Comparison of ENCODE assay signal across 8 cellular contexts in the genomic region with DNA sequence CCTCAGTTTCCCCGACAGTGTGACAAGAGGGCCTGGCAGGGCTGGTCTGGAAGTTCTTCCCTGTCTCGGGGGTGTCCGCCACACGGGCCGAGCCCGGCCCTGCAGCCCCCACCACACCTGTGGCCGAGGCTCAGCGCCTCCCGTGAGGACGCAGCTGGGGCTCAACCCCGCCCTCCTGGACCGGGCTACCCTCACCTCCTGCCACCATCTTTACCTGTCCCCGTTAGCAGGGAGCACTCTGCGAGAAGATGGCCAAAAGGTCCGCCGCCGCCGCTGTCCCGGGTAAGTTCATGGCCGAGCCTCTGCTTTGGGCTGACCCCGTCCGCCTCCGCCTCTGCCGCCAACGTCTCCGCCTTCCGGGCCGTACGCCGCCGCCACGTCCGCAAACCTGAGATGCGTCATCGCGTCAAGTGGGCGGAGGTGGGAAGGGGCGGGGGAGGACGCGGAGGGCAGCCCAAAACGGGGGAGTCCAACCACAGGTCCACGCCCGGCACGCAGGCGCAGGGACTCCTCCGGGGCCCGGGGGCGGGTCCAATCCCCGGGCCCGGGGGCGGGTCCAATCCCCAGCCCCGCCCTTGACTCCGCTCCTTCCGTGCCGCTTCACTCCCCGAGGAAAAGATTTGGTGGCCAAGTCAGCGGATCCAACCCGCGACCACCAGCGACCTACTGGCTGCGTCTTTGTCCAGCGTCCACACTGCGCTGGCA. TPM values are rescaled to one million over a fixed set of nuclear protein-coding genes. Genes with fewer than 3 reads are reported as not detected.
DNase-seq lines count a peak whose midpoint lies in the region; ATAC-seq, FAIRE-seq and TF ChIP-seq lines count a peak whose summit lies in the region.

A gene (minus strand): TSS at position 351 of the 705 bp plus-strand sequence. CDS start 4,295 bp downstream, outside the sequence.

- DNase-seq in D721Med (ENCODE audit: insufficient read length, low spot score): peak; percentile 54
- peak; percentile 90 for DNase-seq in HuH-7 (ENCODE audit: low spot score)
- peak; percentile 97 for DNase-seq in OCI-M1 (lab: John Stamatoyannopoulos, UW)
- DNase-seq in activated T-cell treated with anti-CD3 and anti-CD28 coated beads for 4 hours: peak; percentile 96
- peak; percentile 81 for DNase-seq in epithelial cell of prostate (ENCODE audit: low read depth, low spot score)
- peak; percentile 97 for DNase-seq in mucosa of gallbladder (ENCODE audit: low spot score)
- peak; percentile 94 for DNase-seq in stimulated activated CD8-positive, alpha-beta memory T cell treated with anti-CD3 and anti-CD28 coated beads, Interleukin-4, amount 100 ng/mL, for 4 hours (ENCODE audit: low read depth in 2 of 2, low spot score in 1 of 2)

- no peak for FAIRE-seq in D721Med (lab: Jason Lieb, UNC)

- ATAC-seq in GM21515 (IDR thresholded peaks at IDR 0.05; ENCODE audit: unreplicated experiment): peak; percentile 91

- no peak for TF ChIP-seq CTCF in D721Med (IDR thresholded peaks at IDR 0.05; ENCODE audit: insufficient read depth, missing control alignments)

- H3K27ac ChIP-seq in epithelial cell of prostate: peak within 1 kb of the TSS; percentile 69

RNA-seq across cellular contexts. Expression of the gene that starts here (rescaled TPM):
- total RNA-seq in mucosa of gallbladder: 18.7 TPM

Comparison
In these comparisons a context has a peak if more than half of its experiments do, and no peak if none do; other contexts are left out.
1. Peak in every context shown above with its lines: DNase-seq, ATAC-seq and H3K27ac ChIP-seq.